In genomic region chr6:159075506-159076100, GRCh38 we compare ENCODE assay signal across 14 cellular contexts. TPM values are rescaled to one million over a fixed set of nuclear protein-coding genes. Genes with fewer than 3 reads are reported as not detected.
DNase-seq lines count a peak whose midpoint lies in the region; ATAC-seq and TF ChIP-seq lines count a peak whose summit lies in the region.
"Had no signal": no experiment of that assay in that cellular context is flagged by ENCODE, and none has a peak within 500 bp of the region (broad histone marks: within the 10 kb centered on the region; RNA-seq: fewer than 3 reads in every experiment).

No MANE protein-coding gene starts in this region.

- DNase-seq in Calu3 (peak; percentile 10), M059J (ENCODE audit: low read depth) (peak; percentile 8), astrocyte of the spinal cord (ENCODE audit: low read depth, low spot score) (peak; percentile 17)
- DNase-seq in effector CD8-positive, alpha-beta T cell (lab: John Stamatoyannopoulos, UW), result no peak
- DNase-seq in activated CD4-positive, alpha-beta T cell treated with anti-CD3 and anti-CD28 coated beads, Interleukin-2, amount 10 ng/mL, durations not matched to agents 7 days and 5 days, result no peak
- DNase-seq: activated naive CD4-positive, alpha-beta T cell treated with Interleukin-2 at 50 U/mL for 16 hours; kidney; MG63 had no signal

- H3K4me3 Mint-ChIP-seq in Calu3 (ENCODE audit: low read depth, unreplicated experiment), result no peak overlapping the region
- no peak overlapping the region for H3K4me3 Mint-ChIP-seq in activated CD4-positive, alpha-beta T cell treated with anti-CD3 and anti-CD28 coated beads, Interleukin-2, amount 10 ng/mL, durations not matched to agents 7 days and 5 days

- H3K4me3 ChIP-seq in astrocyte of the spinal cord (ENCODE audit: low read depth, low read length) (no peak overlapping the region), neutrophil (ENCODE audit: low read depth in 1 of 2, low read length in 1 of 2) (no peak overlapping the region)
- H3K4me3 ChIP-seq: heart left ventricle, MG63, suprapubic skin had no signal

- H3K36me3 Mint-ChIP-seq in Calu3 (ENCODE audit: insufficient read depth, unreplicated experiment), result peaks cover 4% of the 10 kb centered on the region
- H3K36me3 Mint-ChIP-seq in activated CD4-positive, alpha-beta T cell treated with anti-CD3 and anti-CD28 coated beads, Interleukin-2, amount 10 ng/mL, durations not matched to agents 7 days and 5 days (ENCODE audit: low read depth), result peaks cover 3% of the 10 kb centered on the region

- no TSS peak for BruUV-seq in Calu3 (replicated peaks; lab: Mats Ljungman, UMichigan)

- peaks cover 2% of the 10 kb centered on the region for H3K9me3 Mint-ChIP-seq in Calu3 (ENCODE audit: low read depth, unreplicated experiment)
- H3K9me3 Mint-ChIP-seq in activated CD4-positive, alpha-beta T cell treated with anti-CD3 and anti-CD28 coated beads, Interleukin-2, amount 10 ng/mL, durations not matched to agents 7 days and 5 days, result peaks cover 15% of the 10 kb centered on the region
- H3K9me3 Mint-ChIP-seq: central memory CD8-positive, alpha-beta T cell had no signal

- POLR2A ChIA-PET in activated CD4-positive, alpha-beta T cell treated with anti-CD3 and anti-CD28 coated beads, Interleukin-2, amount 10 ng/mL, durations not matched to agents 7 days and 5 days (lab: Charles Lee), result no interaction called here

- H3K27ac Mint-ChIP-seq in Calu3 (ENCODE audit: unreplicated experiment), result no peak overlapping the region
- no peak overlapping the region for H3K27ac Mint-ChIP-seq in activated CD4-positive, alpha-beta T cell treated with anti-CD3 and anti-CD28 coated beads, Interleukin-2, amount 10 ng/mL, durations not matched to agents 7 days and 5 days

- no peaks in the 10 kb centered on the region for H3K36me3 ChIP-seq in neutrophil
- H3K36me3 ChIP-seq: heart left ventricle, MG63, suprapubic skin had no signal

- no peak for ATAC-seq in HG03439 (IDR thresholded peaks at IDR 0.05; ENCODE audit: unreplicated experiment)
- ATAC-seq: heart left ventricle had no signal

- peak overlapping the region; percentile 37 for H3K27ac ChIP-seq in neutrophil
- H3K27ac ChIP-seq: heart left ventricle, suprapubic skin had no signal

- H3K27me3 ChIP-seq in neutrophil, result no peaks in the 10 kb centered on the region

- TF ChIP-seq CTCF in Calu3 (IDR thresholded peaks at IDR 0.05; ENCODE audit: unreplicated experiment) (no peak), astrocyte of the spinal cord (IDR thresholded peaks at IDR 0.05; ENCODE audit: low read depth, low read length) (no peak), neutrophil (IDR thresholded peaks at IDR 0.05) (no peak)

- peaks cover 78% of the 10 kb centered on the region for H3K27me3 Mint-ChIP-seq in Calu3 (ENCODE audit: unreplicated experiment)
- peaks cover 2% of the 10 kb centered on the region for H3K27me3 Mint-ChIP-seq in activated CD4-positive, alpha-beta T cell treated with anti-CD3 and anti-CD28 coated beads, Interleukin-2, amount 10 ng/mL, durations not matched to agents 7 days and 5 days
- H3K27me3 Mint-ChIP-seq: central memory CD8-positive, alpha-beta T cell had no signal

- no peaks in the 10 kb centered on the region for H3K9me3 ChIP-seq in neutrophil
- H3K9me3 ChIP-seq: heart left ventricle, MG63, suprapubic skin had no signal

- H3K4me1 Mint-ChIP-seq in Calu3 (ENCODE audit: low read depth, unreplicated experiment), result no peaks in the 10 kb centered on the region
- peaks cover 18% of the 10 kb centered on the region for H3K4me1 Mint-ChIP-seq in activated CD4-positive, alpha-beta T cell treated with anti-CD3 and anti-CD28 coated beads, Interleukin-2, amount 10 ng/mL, durations not matched to agents 7 days and 5 days

- in situ Hi-C loops in astrocyte of the spinal cord (cut with HindIII; ENCODE audit: low sequenced_read_pairs), result no loop called here

- peaks cover 48 to 62% of the 10 kb centered on the region in 2 experiments for H3K4me1 ChIP-seq in neutrophil (ENCODE audit: control insufficient read depth in 1 of 2, insufficient read depth in 1 of 2, low read depth in 1 of 2, low read length in 1 of 2)
- H3K4me1 ChIP-seq: suprapubic skin had no signal

- CTCF ChIA-PET in Calu3 (lab: Charles Lee), result interaction anchor here (2.0 kb wide), 1 partner anchor 29 kb away, joined by 5 read pairs; no protein-coding TSS in a partner anchor
- CTCF ChIA-PET in activated CD4-positive, alpha-beta T cell treated with anti-CD3 and anti-CD28 coated beads, Interleukin-2, amount 10 ng/mL, durations not matched to agents 7 days and 5 days (lab: Charles Lee), result interaction anchor here (0.9 to 2.1 kb wide), 2 partner anchors 11 to 28 kb away, joined by 3 to 7 read pairs; no protein-coding TSS in a partner anchor

- intact Hi-C loops in Calu3 (cut with micrococcal nuclease; ENCODE audit: unreplicated experiment), result no loop called here

RNA-seq across cellular contexts. Expression of gene TAGAP, which starts 30.8 kb away (rescaled TPM):
- 0.17 and 0.64 TPM in 2 replicates for total RNA-seq in Calu3 (2022)
- total RNA-seq in M059J (2014; rRNA removed; shearing (Covaris generic)), result 0.02 TPM in 1 of 2 replicates, not detected in the other
- 10 to 100 TPM; 60.3 to 67.9 TPM for total RNA-seq in activated CD4-positive, alpha-beta T cell treated with anti-CD3 and anti-CD28 coated beads, Interleukin-2, amount 10 ng/mL, durations not matched to agents 7 days and 5 days
- total RNA-seq: HT-29 had no signal

Comparison
In these comparisons a context has a peak if more than half of its experiments do, and no peak if none do; other contexts are left out.
1. DNase-seq: peak in Calu3 (single experiment), M059J (single experiment) and astrocyte of the spinal cord (single experiment); none in effector CD8-positive, alpha-beta T cell (single experiment) and activated CD4-positive, alpha-beta T cell treated with anti-CD3 and anti-CD28 coated beads, Interleukin-2, amount 10 ng/mL, durations not matched to agents 7 days and 5 days (single experiment).
2. RNA of gene TAGAP, which starts 30.8 kb away (total RNA-seq): 60.3 to 67.9 TPM in activated CD4-positive, alpha-beta T cell treated with anti-CD3 and anti-CD28 coated beads, Interleukin-2, amount 10 ng/mL, durations not matched to agents 7 days and 5 days; 0.17 to 0.64 TPM in Calu3 and 0.02 TPM in M059J; every median in the first group is over 10 times any median in the second.